In genomic region chr6:15881150-15881549, GRCh38 we compare ENCODE assay signal across 17 cellular contexts.
DNase-seq lines count a peak whose midpoint lies in the region; ATAC-seq, FAIRE-seq and TF ChIP-seq lines count a peak whose summit lies in the region.
"Had no signal": no experiment of that assay in that cellular context is flagged by ENCODE, and none has a peak within 500 bp of the region (broad histone marks: within the 10 kb centered on the region; RNA-seq: fewer than 3 reads in every experiment).

No MANE protein-coding gene starts in this region.

- no peak overlapping the region for H3K4me3 ChIP-seq in heart right ventricle
- H3K4me3 ChIP-seq: body of pancreas had no signal

- H3K27ac ChIP-seq in heart right ventricle = peak overlapping the region in 1 of 10 donors; percentile 57
- H3K27ac ChIP-seq: body of pancreas had no signal

- no peak for ATAC-seq in stimulated activated naive CD8-positive, alpha-beta T cell treated with anti-CD3 and anti-CD28 coated beads, Interleukin-15, amount 100 ng/mL, for 72 hours
- ATAC-seq in heart right ventricle = peak in 7 of 8 donors; percentile 32 to 70 (median 54)
- ATAC-seq in GM21619 (IDR thresholded peaks at IDR 0.05; ENCODE audit: unreplicated experiment) = no peak
- ATAC-seq: body of pancreas had no signal

- peaks cover 3 to 33% (median 12%) of the 10 kb centered on the region in 9 donors for H3K4me1 ChIP-seq in heart right ventricle
- H3K4me1 ChIP-seq: body of pancreas had no signal

- peaks cover 3% of the 10 kb centered on the region for H3K27me3 Mint-ChIP-seq in stimulated activated naive CD8-positive, alpha-beta T cell treated with anti-CD3 and anti-CD28 coated beads, Interleukin-15, Interleukin-2, amounts not matched to agents 100 ng/mL and 50 ng/mL, for 24 hours
- no peaks in the 10 kb centered on the region for H3K27me3 Mint-ChIP-seq in stimulated activated naive CD8-positive, alpha-beta T cell treated with anti-CD3 and anti-CD28 coated beads, Interleukin-15, amount 100 ng/mL, for 72 hours

- H3K27ac Mint-ChIP-seq in stimulated activated naive CD8-positive, alpha-beta T cell treated with anti-CD3 and anti-CD28 coated beads, Interleukin-15, Interleukin-2, amounts not matched to agents 100 ng/mL and 50 ng/mL, for 24 hours = peak overlapping the region; percentile 39
- peak overlapping the region in 1 of 2 donors; percentile 14 for H3K27ac Mint-ChIP-seq in stimulated activated naive CD8-positive, alpha-beta T cell treated with anti-CD3 and anti-CD28 coated beads, Interleukin-15, amount 100 ng/mL, for 72 hours
- H3K27ac Mint-ChIP-seq: mesothelial cell of epicardium had no signal

- FAIRE-seq in HTR-8/SVneo (lab: Jason Lieb, UNC) = no peak

- no peak overlapping the region for H3K4me3 Mint-ChIP-seq in stimulated activated naive CD8-positive, alpha-beta T cell treated with anti-CD3 and anti-CD28 coated beads, Interleukin-15, Interleukin-2, amounts not matched to agents 100 ng/mL and 50 ng/mL, for 24 hours
- no peak overlapping the region for H3K4me3 Mint-ChIP-seq in stimulated activated naive CD8-positive, alpha-beta T cell treated with anti-CD3 and anti-CD28 coated beads, Interleukin-15, amount 100 ng/mL, for 72 hours
- H3K4me3 Mint-ChIP-seq: mesothelial cell of epicardium had no signal

- no peaks in the 10 kb centered on the region for H3K36me3 Mint-ChIP-seq in stimulated activated naive CD8-positive, alpha-beta T cell treated with anti-CD3 and anti-CD28 coated beads, Interleukin-15, Interleukin-2, amounts not matched to agents 100 ng/mL and 50 ng/mL, for 24 hours (ENCODE audit: low read depth)
- H3K36me3 Mint-ChIP-seq: IgD-negative memory B cell, mesothelial cell of epicardium had no signal

- no peak for DNase-seq in stimulated activated naive CD8-positive, alpha-beta T cell treated with anti-CD3 and anti-CD28 coated beads, Interleukin-15, amount 100 ng/mL, for 72 hours
- DNase-seq in SKM-1 (lab: John Stamatoyannopoulos, UW; ENCODE audit: unreplicated experiment) (peak; percentile 38), heart right ventricle (peak in 1 of 2 donors; percentile 32), HTR-8/SVneo (ENCODE audit: insufficient read length, low spot score) (no peak), iPS-NIHi11 (ENCODE audit: low spot score) (no peak), erythroblast (lab: John Stamatoyannopoulos, UW) (no peak)
- DNase-seq: activated naive CD4-positive, alpha-beta T cell treated with Interleukin-2 at 50 U/mL for 16 hours; DMS 273 treated with DMSO at 0.1 percent for 48 hours; foreskin fibroblast; NCI-H146; NCI-H524; occipital lobe had no signal

- WGBS in heart right ventricle, 2 donors = 70 to 77% methylated on average over 3 of the region's 3 CpGs

- intact Hi-C loops in heart right ventricle (cut with DNase I) = loop anchor here in 1 of 10 donors (10.0 kb wide), 1 partner anchor 186 kb away; no protein-coding TSS in a partner anchor

- TF ChIP-seq CTCF in heart right ventricle (IDR thresholded peaks at IDR 0.05) = no peak

- H3K36me3 ChIP-seq in heart right ventricle = no peaks in the 10 kb centered on the region

- H3K9me3 ChIP-seq in heart right ventricle = no peaks in the 10 kb centered on the region
- H3K9me3 ChIP-seq: body of pancreas had no signal

- no peaks in the 10 kb centered on the region for H3K9me3 Mint-ChIP-seq in stimulated activated naive CD8-positive, alpha-beta T cell treated with anti-CD3 and anti-CD28 coated beads, Interleukin-15, Interleukin-2, amounts not matched to agents 100 ng/mL and 50 ng/mL, for 24 hours
- H3K9me3 Mint-ChIP-seq in stimulated activated naive CD8-positive, alpha-beta T cell treated with anti-CD3 and anti-CD28 coated beads, Interleukin-15, amount 100 ng/mL, for 72 hours = no peaks in the 10 kb centered on the region

- no peaks in the 10 kb centered on the region for H3K27me3 ChIP-seq in heart right ventricle
- H3K27me3 ChIP-seq: body of pancreas had no signal

- peaks cover 22% of the 10 kb centered on the region for H3K4me1 Mint-ChIP-seq in stimulated activated naive CD8-positive, alpha-beta T cell treated with anti-CD3 and anti-CD28 coated beads, Interleukin-15, Interleukin-2, amounts not matched to agents 100 ng/mL and 50 ng/mL, for 24 hours (ENCODE audit: low read depth)
- peaks cover 22% of the 10 kb centered on the region for H3K4me1 Mint-ChIP-seq in stimulated activated naive CD8-positive, alpha-beta T cell treated with anti-CD3 and anti-CD28 coated beads, Interleukin-15, amount 100 ng/mL, for 72 hours

- no peak for TF ChIP-seq POLR2A in erythroblast (IDR thresholded peaks at IDR 0.05; ENCODE audit: low read length)

Comparison
In these comparisons a context has a peak if more than half of its experiments do, and no peak if none do; other contexts are left out.
1. ATAC-seq: peak in heart right ventricle (7 of 8); none in stimulated activated naive CD8-positive, alpha-beta T cell treated with anti-CD3 and anti-CD28 coated beads, Interleukin-15, amount 100 ng/mL, for 72 hours (single experiment) and GM21619 (single experiment).